ENCODE assay signal across 11 cellular contexts in genomic region chr2:40346535-40347354, GRCh38.
A peak's percentile ranks its signal among the peaks of the same experiment; 100 is the strongest.
DNase-seq lines count a peak whose midpoint lies in the region; ATAC-seq and TF ChIP-seq lines count a peak whose summit lies in the region.
"Had no signal": no experiment of that assay in that cellular context is flagged by ENCODE, and none has a peak within 500 bp of the region (broad histone marks: within the 10 kb centered on the region; RNA-seq: fewer than 3 reads in every experiment).

No MANE protein-coding gene starts in this region.

- H3K4me1 ChIP-seq in tibial artery (peaks cover 0 to 60% (median 21%) of the 10 kb centered on the region in 4 donors), suprapubic skin (no peaks in the 10 kb centered on the region)

- H3K27me3 ChIP-seq in tibial artery: no peaks in the 10 kb centered on the region
- H3K27me3 ChIP-seq in suprapubic skin: no peaks in the 10 kb centered on the region

- H3K27ac Mint-ChIP-seq in CD14-positive monocyte: peak overlapping the region in 1 of 7 donors; percentile 35
- H3K27ac Mint-ChIP-seq: activated T-helper 1 cell treated with anti-CD3 and anti-CD28 coated beads, Interleukin-12 subunit alpha, Interleukin-12 subunit beta, Interleukin-2, Interleukin-4 antibody, amounts not matched to agents 30 ng/mL and 10 ng/mL and 1 ng/mL, durations not matched to agents 14 hours and 24 hours and 36 hours had no signal

- intact Hi-C loops in tibial artery (cut with DNase I; ENCODE audit: low total_unique reads): no loop called here
- intact Hi-C loops in CD14-positive monocyte (cut with micrococcal nuclease): no loop called here

- H3K27me3 Mint-ChIP-seq in CD14-positive monocyte (ENCODE audit: low read depth in 3 of 3): no peaks in the 10 kb centered on the region

- no peak for TF ChIP-seq POLR2A in suprapubic skin (IDR thresholded peaks at IDR 0.05)

- peaks cover 16% of the 10 kb centered on the region for H3K4me1 Mint-ChIP-seq in CD14-positive monocyte

- H3K4me3 Mint-ChIP-seq in CD14-positive monocyte: no peak overlapping the region
- H3K4me3 Mint-ChIP-seq: activated T-helper 1 cell treated with anti-CD3 and anti-CD28 coated beads, Interleukin-12 subunit alpha, Interleukin-12 subunit beta, Interleukin-2, Interleukin-4 antibody, amounts not matched to agents 30 ng/mL and 10 ng/mL and 1 ng/mL, durations not matched to agents 14 hours and 24 hours and 36 hours had no signal

- DNase-seq in germinal center (ENCODE audit: low spot score): peak; percentile 3
- DNase-seq in tibial artery: peak in 1 of 2 donors; percentile 46
- no peak for DNase-seq in CD14-positive monocyte (ENCODE audit: low spot score)
- DNase-seq in suprapubic skin (ENCODE audit: low spot score in 2 of 2): no peak
- DNase-seq: NCI-H2029 treated with DMSO at 0.1 percent for 48 hours, SW 1271 had no signal

- ATAC-seq in GM19351 (IDR thresholded peaks at IDR 0.05; ENCODE audit: unreplicated experiment): peak; percentile 80
- peak; percentile 74 for ATAC-seq in HG03469 (IDR thresholded peaks at IDR 0.05; ENCODE audit: unreplicated experiment)
- ATAC-seq in HG03196 (IDR thresholded peaks at IDR 0.05; ENCODE audit: unreplicated experiment): no peak
- ATAC-seq in GM18867 (IDR thresholded peaks at IDR 0.05; ENCODE audit: unreplicated experiment): no peak

- TF ChIP-seq CTCF in tibial artery (IDR thresholded peaks at IDR 0.05): no peak
- TF ChIP-seq CTCF in CD14-positive monocyte (IDR thresholded peaks at IDR 0.05): no peak
- TF ChIP-seq CTCF in suprapubic skin (IDR thresholded peaks at IDR 0.05): no peak

- H3K36me3 ChIP-seq in tibial artery (no peaks in the 10 kb centered on the region), suprapubic skin (no peaks in the 10 kb centered on the region)

- H3K9me3 ChIP-seq in tibial artery (no peaks in the 10 kb centered on the region), suprapubic skin (no peaks in the 10 kb centered on the region)

- H3K4me3 ChIP-seq in tibial artery (peak overlapping the region in 1 of 2 donors; percentile 4), suprapubic skin (no peak overlapping the region)

- 88% methylated on average over 3 of the region's 3 CpGs for WGBS in suprapubic skin

- no peaks in the 10 kb centered on the region for H3K9me3 Mint-ChIP-seq in CD14-positive monocyte
- H3K9me3 Mint-ChIP-seq: activated T-helper 1 cell treated with anti-CD3 and anti-CD28 coated beads, Interleukin-12 subunit alpha, Interleukin-12 subunit beta, Interleukin-2, Interleukin-4 antibody, amounts not matched to agents 30 ng/mL and 10 ng/mL and 1 ng/mL, durations not matched to agents 14 hours and 24 hours and 36 hours had no signal

- H3K36me3 Mint-ChIP-seq in CD14-positive monocyte: peaks cover 16 to 17% of the 10 kb centered on the region in 2 donors

- H3K27ac ChIP-seq in tibial artery: peak overlapping the region; percentile 70 to 77
- H3K27ac ChIP-seq in suprapubic skin: no peak overlapping the region

- TF ChIP-seq EP300 in suprapubic skin (IDR thresholded peaks at IDR 0.05): no peak

Comparison
In these comparisons a context has a peak if more than half of its experiments do, and no peak if none do; other contexts are left out.
1. ATAC-seq: peak in GM19351 (single experiment) and HG03469 (single experiment); none in HG03196 (single experiment) and GM18867 (single experiment).